In genomic region chr2:182302174-182302573, GRCh38 we compare ENCODE assay signal across 19 cellular contexts.
DNase-seq lines count a peak whose midpoint lies in the region; ATAC-seq and TF ChIP-seq lines count a peak whose summit lies in the region.
"Had no signal": no experiment of that assay in that cellular context is flagged by ENCODE, and none has a peak within 500 bp of the region (broad histone marks: within the 10 kb centered on the region; RNA-seq: fewer than 3 reads in every experiment).

No MANE protein-coding gene starts in this region.

- DNase-seq in AG08396 (ENCODE audit: low spot score), result peak; percentile 6
- peak; percentile 47 for DNase-seq in HS-27A (ENCODE audit: low read depth)
- DNase-seq in astrocyte of the cerebellum (ENCODE audit: low read depth), result peak; percentile 80
- DNase-seq in mesenchymal stem cell, result peak; percentile 46
- DNase-seq in SIG-M5 (lab: John Stamatoyannopoulos, UW), result no peak
- no peak for DNase-seq in AML-193 (lab: John Stamatoyannopoulos, UW)
- DNase-seq in activated naive CD8-positive, alpha-beta T cell treated with anti-CD3 and anti-CD28 coated beads for 36 hours, result no peak
- DNase-seq: activated CD8-positive, alpha-beta memory T cell treated with anti-CD3 and anti-CD28 coated beads for 24 hours; activated effector memory CD4-positive, alpha-beta T cell treated with Interleukin-2 at 50 U/mL for 16 hours; body of pancreas; DMS79 treated with DMSO at 0.1 percent for 48 hours; effector CD4-positive, alpha-beta T cell; foreskin melanocyte; mesendoderm; NCI-H1092; spleen had no signal

- no peak overlapping the region for H2BK15ac ChIP-seq in mesenchymal stem cell (ENCODE audit: low read depth, poor library complexity, severe bottlenecking)

- H2AK5ac ChIP-seq in mesenchymal stem cell (ENCODE audit: low read length, severe bottlenecking), result no peak overlapping the region

- in situ Hi-C loops in astrocyte of the cerebellum (cut with HindIII; ENCODE audit: low sequenced_read_pairs), result loop anchor here (25.0 kb wide), 1 partner anchor 110 kb away; no protein-coding TSS in a partner anchor

- no peaks in the 10 kb centered on the region for H3K4me1 Mint-ChIP-seq in activated naive CD8-positive, alpha-beta T cell treated with anti-CD3 and anti-CD28 coated beads for 36 hours
- H3K4me1 Mint-ChIP-seq: CD14-positive monocyte had no signal

- no peaks in the 10 kb centered on the region for H3K27me3 ChIP-seq in mesenchymal stem cell (ENCODE audit: control insufficient read depth in 1 of 2, insufficient read depth in 1 of 2, low read length in 2 of 2)
- H3K27me3 ChIP-seq: body of pancreas, SJSA1, spleen had no signal

- H3K14ac ChIP-seq in mesenchymal stem cell (ENCODE audit: low read length in 2 of 2), result no peak overlapping the region

- no peak overlapping the region for H3K4me2 ChIP-seq in mesenchymal stem cell (ENCODE audit: low read length, poor library complexity, severe bottlenecking)

- no peaks in the 10 kb centered on the region for H3K9me3 ChIP-seq in mesenchymal stem cell (ENCODE audit: control insufficient read depth, low read length)
- H3K9me3 ChIP-seq: body of pancreas, SJSA1, spleen had no signal

- H3K79me1 ChIP-seq in mesenchymal stem cell (replicated peaks; ENCODE audit: low read length, poor library complexity, severe bottlenecking), result no peaks in the 10 kb centered on the region

- no peak overlapping the region for H4K8ac ChIP-seq in mesenchymal stem cell (ENCODE audit: low read length)

- no peak overlapping the region for H2BK5ac ChIP-seq in mesenchymal stem cell (ENCODE audit: low read depth, low read length, poor library complexity, severe bottlenecking)

- H2AFZ ChIP-seq in mesenchymal stem cell (ENCODE audit: low read depth, low read length), result no peak overlapping the region

- no peak for TF ChIP-seq POLR2A in GM18505 (IDR thresholded peaks at IDR 0.05; ENCODE audit: borderline replicate concordance, extremely low read depth, insufficient read depth, insufficient read length)

- WGBS in mesenchymal stem cell, result 60% methylated on average over 1 of the region's 3 CpGs

- ATAC-seq in GM18505 (IDR thresholded peaks at IDR 0.05; ENCODE audit: unreplicated experiment), result no peak
- ATAC-seq: body of pancreas had no signal

- H3K9me3 Mint-ChIP-seq in activated naive CD8-positive, alpha-beta T cell treated with anti-CD3 and anti-CD28 coated beads for 36 hours, result no peaks in the 10 kb centered on the region

- no peak overlapping the region for H2BK120ac ChIP-seq in mesenchymal stem cell (ENCODE audit: low read depth, low read length)

- H3K18ac ChIP-seq in mesenchymal stem cell (ENCODE audit: low read depth in 1 of 2, low read length in 2 of 2), result no peak overlapping the region

- H3K4me3 Mint-ChIP-seq in activated naive CD8-positive, alpha-beta T cell treated with anti-CD3 and anti-CD28 coated beads for 36 hours, result no peak overlapping the region
- H3K4me3 Mint-ChIP-seq: CD14-positive monocyte had no signal

- no peak overlapping the region for H3K4ac ChIP-seq in mesenchymal stem cell (ENCODE audit: low read depth in 1 of 2, low read length in 2 of 2)

- H3K36me3 Mint-ChIP-seq in activated naive CD8-positive, alpha-beta T cell treated with anti-CD3 and anti-CD28 coated beads for 36 hours, result no peaks in the 10 kb centered on the region
- H3K36me3 Mint-ChIP-seq: CD14-positive monocyte had no signal

- no peak overlapping the region for H3K4me3 ChIP-seq in astrocyte of the cerebellum (ENCODE audit: low read depth, low read length)
- H3K4me3 ChIP-seq in mesenchymal stem cell (ENCODE audit: insufficient read depth in 1 of 2, low read depth in 1 of 2, low read length in 2 of 2), result no peak overlapping the region
- H3K4me3 ChIP-seq: body of pancreas, SJSA1, spleen had no signal

- no peaks in the 10 kb centered on the region for H3K36me3 ChIP-seq in mesenchymal stem cell (ENCODE audit: control insufficient read depth in 1 of 2, insufficient read depth in 2 of 2, low read depth in 1 of 2, low read length in 2 of 2)
- H3K36me3 ChIP-seq: SJSA1, spleen had no signal

- H2BK12ac ChIP-seq in mesenchymal stem cell (ENCODE audit: low read length in 2 of 2), result no peak overlapping the region

- no peaks in the 10 kb centered on the region for H3K27me3 Mint-ChIP-seq in activated naive CD8-positive, alpha-beta T cell treated with anti-CD3 and anti-CD28 coated beads for 36 hours

- H4K91ac ChIP-seq in mesenchymal stem cell (ENCODE audit: low read length), result no peak overlapping the region

- TF ChIP-seq CTCF in astrocyte of the cerebellum (IDR thresholded peaks at IDR 0.05; ENCODE audit: low read depth, low read length, missing control alignments), result no peak

- H3K27ac Mint-ChIP-seq in activated naive CD8-positive, alpha-beta T cell treated with anti-CD3 and anti-CD28 coated beads for 36 hours, result no peak overlapping the region
- H3K27ac Mint-ChIP-seq: CD14-positive monocyte had no signal

- H3K4me1 ChIP-seq in mesenchymal stem cell (ENCODE audit: control insufficient read depth, insufficient read depth, low read depth, low read length), result no peaks in the 10 kb centered on the region
- H3K4me1 ChIP-seq: body of pancreas, spleen had no signal

- H3K9ac ChIP-seq in mesenchymal stem cell (ENCODE audit: low read length), result no peak overlapping the region

- H3K27ac ChIP-seq in mesenchymal stem cell (ENCODE audit: low read length, poor library complexity, severe bottlenecking), result peak overlapping the region; percentile 28
- H3K27ac ChIP-seq: body of pancreas, SJSA1, spleen had no signal

- H3K23ac ChIP-seq in mesenchymal stem cell (ENCODE audit: low read length in 2 of 2), result no peak overlapping the region

Comparison
In these comparisons a context has a peak if more than half of its experiments do, and no peak if none do; other contexts are left out.
1. DNase-seq: peak in AG08396 (single experiment), HS-27A (single experiment), astrocyte of the cerebellum (single experiment) and mesenchymal stem cell (single experiment); none in SIG-M5 (single experiment), AML-193 (0 of 2) and activated naive CD8-positive, alpha-beta T cell treated with anti-CD3 and anti-CD28 coated beads for 36 hours (single experiment).